3 cellular contexts compared by ENCODE assay signal in the genomic region with DNA sequence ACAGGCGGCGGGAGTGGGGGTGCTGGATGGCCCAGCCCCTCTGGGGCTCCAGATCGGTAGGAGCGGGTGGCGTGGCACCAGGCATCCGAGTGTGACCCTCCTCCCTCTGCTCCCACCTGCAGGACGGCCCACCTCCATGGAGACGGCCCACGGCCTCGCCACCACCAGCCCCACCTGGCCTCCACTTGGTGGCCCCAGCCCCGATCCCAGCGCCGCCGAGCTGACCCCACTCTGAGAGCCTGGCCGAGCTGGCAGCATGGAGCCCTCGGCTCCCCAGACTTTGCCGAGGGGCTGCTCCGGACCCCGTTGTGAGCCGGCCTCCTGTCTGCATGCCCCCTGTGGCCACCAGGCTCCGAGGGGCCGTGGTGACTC.
TF ChIP-seq lines count a peak whose summit lies in the region.

No MANE protein-coding gene starts in this region.

TF ChIP-seq in liver, 16 proteins besides CTCF, POLR2A, EP300 and RAD21:
- TF ChIP-seq YY1 (IDR thresholded peaks at IDR 0.05): no peak
- TF ChIP-seq, protein P1, sequence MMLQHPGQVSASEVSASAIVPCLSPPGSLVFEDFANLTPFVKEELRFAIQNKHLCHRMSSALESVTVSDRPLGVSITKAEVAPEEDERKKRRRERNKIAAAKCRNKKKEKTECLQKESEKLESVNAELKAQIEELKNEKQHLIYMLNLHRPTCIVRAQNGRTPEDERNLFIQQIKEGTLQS (IDR thresholded peaks at IDR 0.05): no peak
- TF ChIP-seq HNF4A (conservative IDR thresholded peaks at IDR 0.05): no peak
- TF ChIP-seq HNF4G (IDR thresholded peaks at IDR 0.05): no peak
- TF ChIP-seq FOXA2 (IDR thresholded peaks at IDR 0.05): no peak
- TF ChIP-seq, protein P2, sequence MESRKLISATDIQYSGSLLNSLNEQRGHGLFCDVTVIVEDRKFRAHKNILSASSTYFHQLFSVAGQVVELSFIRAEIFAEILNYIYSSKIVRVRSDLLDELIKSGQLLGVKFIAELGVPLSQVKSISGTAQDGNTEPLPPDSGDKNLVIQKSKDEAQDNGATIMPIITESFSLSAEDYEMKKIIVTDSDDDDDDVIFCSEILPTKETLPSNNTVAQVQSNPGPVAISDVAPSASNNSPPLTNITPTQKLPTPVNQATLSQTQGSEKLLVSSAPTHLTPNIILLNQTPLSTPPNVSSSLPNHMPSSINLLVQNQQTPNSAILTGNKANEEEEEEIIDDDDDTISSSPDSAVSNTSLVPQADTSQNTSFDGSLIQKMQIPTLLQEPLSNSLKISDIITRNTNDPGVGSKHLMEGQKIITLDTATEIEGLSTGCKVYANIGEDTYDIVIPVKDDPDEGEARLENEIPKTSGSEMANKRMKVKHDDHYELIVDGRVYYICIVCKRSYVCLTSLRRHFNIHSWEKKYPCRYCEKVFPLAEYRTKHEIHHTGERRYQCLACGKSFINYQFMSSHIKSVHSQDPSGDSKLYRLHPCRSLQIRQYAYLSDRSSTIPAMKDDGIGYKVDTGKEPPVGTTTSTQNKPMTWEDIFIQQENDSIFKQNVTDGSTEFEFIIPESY (IDR thresholded peaks at IDR 0.05): no peak
- TF ChIP-seq RXRA (IDR thresholded peaks at IDR 0.05): no peak
- no peak for TF ChIP-seq JUND (IDR thresholded peaks at IDR 0.05)
- TF ChIP-seq TAF1 (conservative IDR thresholded peaks at IDR 0.05): no peak

TF ChIP-seq in HepG2, 621 proteins besides CTCF, POLR2A, EP300 and RAD21:
- TF ChIP-seq ZNF205 (CRISPR knock-in tag; IDR thresholded peaks at IDR 0.05) (no peak), GABPA (IDR thresholded peaks at IDR 0.05; ENCODE audit: low read depth, low read length) (no peak), GABPA (CRISPR knock-in tag; IDR thresholded peaks at IDR 0.05; ENCODE audit: low read depth) (no peak), ZFP82 (CRISPR knock-in tag; IDR thresholded peaks at IDR 0.05; ENCODE audit: borderline replicate concordance) (no peak), JDP2 (CRISPR knock-in tag; IDR thresholded peaks at IDR 0.05; ENCODE audit: borderline replicate concordance) (no peak), KLF15 (CRISPR knock-in tag; IDR thresholded peaks at IDR 0.05; ENCODE audit: borderline replicate concordance) (no peak), MBNL3 (CRISPR knock-in tag; conservative IDR thresholded peaks at IDR 0.05) (no peak), ZNF333 (CRISPR knock-in tag; IDR thresholded peaks at IDR 0.05; ENCODE audit: borderline replicate concordance) (no peak), TP53 (CRISPR knock-in tag; conservative IDR thresholded peaks at IDR 0.05) (no peak), RBFOX2 (IDR thresholded peaks at IDR 0.05; ENCODE audit: low read depth, low read length) (no peak), TBL1XR1 (IDR thresholded peaks at IDR 0.05; ENCODE audit: borderline replicate concordance, low read length, partially characterized antibody) (no peak), ZNF720 (CRISPR knock-in tag; IDR thresholded peaks at IDR 0.05) (no peak), TAF1 (CRISPR knock-in tag; IDR thresholded peaks at IDR 0.05) (no peak), TMF1 (CRISPR knock-in tag; IDR thresholded peaks at IDR 0.05; ENCODE audit: low read depth) (no peak), ZFX (CRISPR knock-in tag; IDR thresholded peaks at IDR 0.05; ENCODE audit: low read depth) (no peak), ZNF772 (CRISPR knock-in tag; IDR thresholded peaks at IDR 0.05) (no peak)
- TF ChIP-seq, protein P3, sequence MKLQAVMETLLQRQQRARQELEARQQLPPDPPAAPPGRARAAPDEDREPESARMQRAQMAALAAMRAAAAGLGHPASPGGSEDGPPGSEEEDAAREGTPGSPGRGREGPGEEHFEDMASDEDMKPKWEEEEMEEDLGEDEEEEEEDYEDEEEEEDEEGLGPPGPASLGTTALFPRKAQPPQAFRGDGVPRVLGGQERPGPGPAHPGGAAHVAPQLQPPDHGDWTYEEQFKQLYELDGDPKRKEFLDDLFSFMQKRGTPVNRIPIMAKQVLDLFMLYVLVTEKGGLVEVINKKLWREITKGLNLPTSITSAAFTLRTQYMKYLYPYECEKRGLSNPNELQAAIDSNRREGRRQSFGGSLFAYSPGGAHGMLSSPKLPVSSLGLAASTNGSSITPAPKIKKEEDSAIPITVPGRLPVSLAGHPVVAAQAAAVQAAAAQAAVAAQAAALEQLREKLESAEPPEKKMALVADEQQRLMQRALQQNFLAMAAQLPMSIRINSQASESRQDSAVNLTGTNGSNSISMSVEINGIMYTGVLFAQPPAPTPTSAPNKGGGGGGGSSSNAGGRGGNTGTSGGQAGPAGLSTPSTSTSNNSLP (IDR thresholded peaks at IDR 0.05; ENCODE audit: low read depth, low read length): no peak
- TF ChIP-seq, protein P4, sequence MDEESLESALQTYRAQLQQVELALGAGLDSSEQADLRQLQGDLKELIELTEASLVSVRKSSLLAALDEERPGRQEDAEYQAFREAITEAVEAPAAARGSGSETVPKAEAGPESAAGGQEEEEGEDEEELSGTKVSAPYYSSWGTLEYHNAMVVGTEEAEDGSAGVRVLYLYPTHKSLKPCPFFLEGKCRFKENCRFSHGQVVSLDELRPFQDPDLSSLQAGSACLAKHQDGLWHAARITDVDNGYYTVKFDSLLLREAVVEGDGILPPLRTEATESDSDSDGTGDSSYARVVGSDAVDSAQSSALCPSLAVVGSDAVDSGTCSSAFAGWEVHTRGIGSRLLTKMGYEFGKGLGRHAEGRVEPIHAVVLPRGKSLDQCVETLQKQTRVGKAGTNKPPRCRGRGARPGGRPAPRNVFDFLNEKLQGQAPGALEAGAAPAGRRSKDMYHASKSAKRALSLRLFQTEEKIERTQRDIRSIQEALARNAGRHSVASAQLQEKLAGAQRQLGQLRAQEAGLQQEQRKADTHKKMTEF (CRISPR knock-in tag; IDR thresholded peaks at IDR 0.05): no peak
- TF ChIP-seq, protein P5, sequence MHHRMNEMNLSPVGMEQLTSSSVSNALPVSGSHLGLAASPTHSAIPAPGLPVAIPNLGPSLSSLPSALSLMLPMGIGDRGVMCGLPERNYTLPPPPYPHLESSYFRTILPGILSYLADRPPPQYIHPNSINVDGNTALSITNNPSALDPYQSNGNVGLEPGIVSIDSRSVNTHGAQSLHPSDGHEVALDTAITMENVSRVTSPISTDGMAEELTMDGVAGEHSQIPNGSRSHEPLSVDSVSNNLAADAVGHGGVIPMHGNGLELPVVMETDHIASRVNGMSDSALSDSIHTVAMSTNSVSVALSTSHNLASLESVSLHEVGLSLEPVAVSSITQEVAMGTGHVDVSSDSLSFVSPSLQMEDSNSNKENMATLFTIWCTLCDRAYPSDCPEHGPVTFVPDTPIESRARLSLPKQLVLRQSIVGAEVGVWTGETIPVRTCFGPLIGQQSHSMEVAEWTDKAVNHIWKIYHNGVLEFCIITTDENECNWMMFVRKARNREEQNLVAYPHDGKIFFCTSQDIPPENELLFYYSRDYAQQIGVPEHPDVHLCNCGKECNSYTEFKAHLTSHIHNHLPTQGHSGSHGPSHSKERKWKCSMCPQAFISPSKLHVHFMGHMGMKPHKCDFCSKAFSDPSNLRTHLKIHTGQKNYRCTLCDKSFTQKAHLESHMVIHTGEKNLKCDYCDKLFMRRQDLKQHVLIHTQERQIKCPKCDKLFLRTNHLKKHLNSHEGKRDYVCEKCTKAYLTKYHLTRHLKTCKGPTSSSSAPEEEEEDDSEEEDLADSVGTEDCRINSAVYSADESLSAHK (CRISPR knock-in tag; IDR thresholded peaks at IDR 0.05; ENCODE audit: borderline replicate concordance): no peak

TF ChIP-seq in H1, 55 proteins besides CTCF, POLR2A, EP300 and RAD21:
- no peak for TF ChIP-seq POLR2AphosphoS5 (IDR thresholded peaks at IDR 0.05; ENCODE audit: low read depth, low read length)
- no peak for TF ChIP-seq KDM1A (IDR thresholded peaks at IDR 0.05; ENCODE audit: borderline replicate concordance, low read length)
